25 cellular contexts compared by ENCODE assay signal in the genomic region with DNA sequence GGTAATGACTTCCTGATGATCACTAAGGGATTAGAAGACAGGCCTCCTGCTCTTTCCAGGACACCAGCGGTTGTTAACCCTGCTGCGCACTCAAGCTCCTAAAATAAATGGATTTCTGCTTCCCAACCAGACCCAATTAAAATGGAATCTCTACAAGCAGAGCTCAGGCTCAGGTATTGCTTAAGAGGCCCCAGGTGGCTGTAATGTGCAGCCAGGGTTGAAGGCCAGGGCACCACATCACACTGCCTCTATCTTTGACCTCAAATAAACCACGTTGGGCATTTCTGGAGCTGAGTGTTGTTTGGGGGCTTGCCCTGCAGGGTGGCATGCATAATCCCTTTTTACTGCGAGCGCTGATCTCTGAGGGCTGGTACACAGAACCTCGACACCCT.
"Had no signal": no experiment of that assay in that cellular context is flagged by ENCODE, and none has a peak within 500 bp of the region (broad histone marks: within the 10 kb centered on the region; RNA-seq: fewer than 3 reads in every experiment).

No MANE protein-coding gene starts in this region.

- H3K27ac ChIP-seq: breast epithelium, esophagus squamous epithelium, suprapubic skin, tibial artery, upper lobe of right lung had no signal

- H3K9me3 ChIP-seq: breast epithelium, esophagus squamous epithelium, suprapubic skin, tibial artery, upper lobe of right lung had no signal

- ATAC-seq: stimulated activated memory B cell treated with anti-CD40 and anti-IgM and Interleukin-4, amounts not matched to agents 10 μg/mL and 1 μg/mL and 100 μg/mL, for 72 hours; upper lobe of right lung had no signal

- DNase-seq: activated CD4-positive, alpha-beta memory T cell treated with anti-CD3 and anti-CD28 coated beads, Interleukin-2, amount 10 ng/mL, durations not matched to agents 7 days and 5 days; activated CD4-positive, alpha-beta T cell treated with anti-CD3 and anti-CD28 coated beads, Interleukin-2, amount 10 ng/mL, durations not matched to agents 7 days and 5 days; activated CD4-positive, CD25-positive, alpha-beta regulatory T cell treated with anti-CD3 and anti-CD28 coated beads, Interleukin-2, amount 50 U/mL, for 72 hours; activated CD8-positive, alpha-beta memory T cell treated with anti-CD3 and anti-CD28 coated beads, Interleukin-2, amount 50 U/mL, for 48 hours; activated gamma-delta T cell; activated naive CD4-positive, alpha-beta T cell treated with anti-CD3 and anti-CD28 coated beads, Interleukin-2, amount 50 U/mL, for 16 hours; activated T-cell treated with anti-CD3 and anti-CD28 coated beads, Interleukin-2, amount 50 U/mL, for 24 hours; dermis blood vessel endothelial cell; effector CD4-positive, alpha-beta T cell; esophagus squamous epithelium; foreskin melanocyte; left colon; posterior cingulate gyrus; stimulated activated CD4-positive, alpha-beta T cell treated with anti-CD3 and anti-CD28 coated beads, Interleukin-1b, Interleukin-23, amount 100 ng/mL, for 48 hours; stimulated activated CD4-positive, alpha-beta T cell treated with anti-CD3 and anti-CD28 coated beads, Interleukin-4, amount 100 ng/mL, for 4 hours; stimulated activated CD8-positive, alpha-beta memory T cell treated with anti-CD3 and anti-CD28 coated beads, Interleukin-4, amount 100 ng/mL, for 48 hours; SW 1271; T-helper 9 cell; tibial artery; upper lobe of right lung had no signal

- H3K4me1 ChIP-seq: breast epithelium, esophagus squamous epithelium, suprapubic skin, upper lobe of right lung had no signal

- H3K27me3 ChIP-seq: breast epithelium, tibial artery had no signal

- H3K4me3 ChIP-seq: breast epithelium, esophagus squamous epithelium, lung, smooth muscle cell, suprapubic skin, tibial artery, upper lobe of right lung had no signal

- H3K36me3 ChIP-seq: breast epithelium, esophagus squamous epithelium, suprapubic skin, tibial artery, upper lobe of right lung had no signal
